ENCODE assay signal across 18 cellular contexts in genomic region chr15:74453925-74454763, GRCh38. TPM values are rescaled to one million over a fixed set of nuclear protein-coding genes. Genes with fewer than 3 reads are reported as not detected.
A peak's percentile ranks its signal among the peaks of the same experiment; 100 is the strongest.
DNase-seq lines count a peak whose midpoint lies in the region; ATAC-seq, FAIRE-seq and TF ChIP-seq lines count a peak whose summit lies in the region.
"Had no signal": no experiment of that assay in that cellular context is flagged by ENCODE, and none has a peak within 500 bp of the region (broad histone marks: within the 10 kb centered on the region; RNA-seq: fewer than 3 reads in every experiment).

No MANE protein-coding gene starts in this region.

- H3K4me3 ChIP-seq in Jurkat, Clone E6-1 (ENCODE audit: low read length) = no peak overlapping the region
- H3K4me3 ChIP-seq in astrocyte (ENCODE audit: insufficient read depth, low read depth, low read length) (no peak overlapping the region), breast epithelium (no peak overlapping the region)
- H3K4me3 ChIP-seq: cardiac muscle cell, hepatocyte, left ventricle myocardium inferior, sigmoid colon, testis had no signal

- FAIRE-seq in astrocyte (lab: Jason Lieb, UNC) = no peak

- H3K4me1 ChIP-seq in astrocyte (ENCODE audit: insufficient read depth, low read length) (peaks cover 5% of the 10 kb centered on the region), breast epithelium (no peaks in the 10 kb centered on the region)
- H3K4me1 ChIP-seq: sigmoid colon had no signal

- H3K27ac ChIP-seq in astrocyte (ENCODE audit: low read depth, low read length) = no peak overlapping the region
- H3K27ac ChIP-seq in breast epithelium = no peak overlapping the region
- H3K27ac ChIP-seq: cardiac muscle cell, hepatocyte, left ventricle myocardium inferior, sigmoid colon, testis, WERI-Rb-1 had no signal

- H3K9ac ChIP-seq in astrocyte (ENCODE audit: low read length) = no peak overlapping the region

- intact Hi-C loops in breast epithelium (cut with DNase I; ENCODE audit: low total_unique reads) (no loop called here), natural killer cell (cut with micrococcal nuclease) (no loop called here)

- H3K27ac Mint-ChIP-seq in astrocyte (ENCODE audit: unreplicated experiment) (peak overlapping the region; percentile 79), neural crest cell (ENCODE audit: unreplicated experiment) (peak overlapping the region; percentile 70), natural killer cell (no peak overlapping the region)

- H3K27me3 ChIP-seq in astrocyte (ENCODE audit: insufficient read depth, low read length) (no peaks in the 10 kb centered on the region), breast epithelium (no peaks in the 10 kb centered on the region)
- H3K27me3 ChIP-seq: cardiac muscle cell, hepatocyte, sigmoid colon, testis had no signal

- no peaks in the 10 kb centered on the region for H3K9me3 Mint-ChIP-seq in astrocyte (ENCODE audit: unreplicated experiment)
- H3K9me3 Mint-ChIP-seq in neural crest cell = no peaks in the 10 kb centered on the region
- no peaks in the 10 kb centered on the region for H3K9me3 Mint-ChIP-seq in natural killer cell

- H3K36me3 Mint-ChIP-seq in astrocyte (ENCODE audit: low read depth, unreplicated experiment) = peaks cover 29% of the 10 kb centered on the region
- H3K36me3 Mint-ChIP-seq in neural crest cell (ENCODE audit: low read depth) = peaks cover 5% of the 10 kb centered on the region
- peaks cover 17% of the 10 kb centered on the region for H3K36me3 Mint-ChIP-seq in natural killer cell

- H3K4me1 Mint-ChIP-seq in astrocyte (ENCODE audit: low read depth, unreplicated experiment) (peaks cover 24% of the 10 kb centered on the region), neural crest cell (peaks cover 42% of the 10 kb centered on the region), natural killer cell (peaks cover 0 to 7% of the 10 kb centered on the region in 2 donors)

- DNase-seq in EH (ENCODE audit: low read depth) (peak; percentile 32), astrocyte (ENCODE audit: low read depth) (peak; percentile 46), neural crest cell (ENCODE audit: low read depth, low spot score) (no peak), breast epithelium (ENCODE audit: low spot score in 2 of 2) (no peak), GDM1 (lab: John Stamatoyannopoulos, UW) (no peak), natural killer cell (no peak), anterior cingulate cortex (lab: John Stamatoyannopoulos, UW) (no peak)
- peak; percentile 47 for DNase-seq in Jurkat, Clone E6-1 (ENCODE audit: low read depth, low spot score)
- DNase-seq: erythroblast, Karpas-422, left ventricle myocardium inferior, NCI-H2029, SIG-M5, sigmoid colon, testis, WERI-Rb-1 had no signal

- H3K9me3 ChIP-seq in astrocyte (ENCODE audit: insufficient read depth, low read depth, low read length) = no peaks in the 10 kb centered on the region
- no peaks in the 10 kb centered on the region for H3K9me3 ChIP-seq in breast epithelium
- H3K9me3 ChIP-seq: left ventricle myocardium inferior, sigmoid colon, testis had no signal

- no peak overlapping the region for H3K4me3 Mint-ChIP-seq in astrocyte (ENCODE audit: unreplicated experiment)
- peak overlapping the region; percentile 15 for H3K4me3 Mint-ChIP-seq in neural crest cell
- H3K4me3 Mint-ChIP-seq in natural killer cell = no peak overlapping the region

- no peak for TF ChIP-seq POLR2A in breast epithelium (IDR thresholded peaks at IDR 0.05)

- H3K36me3 ChIP-seq in astrocyte (ENCODE audit: insufficient read depth, low read length) (peaks cover 3% of the 10 kb centered on the region), breast epithelium (peaks cover 12% of the 10 kb centered on the region)

- no peaks in the 10 kb centered on the region for H4K20me1 ChIP-seq in astrocyte (ENCODE audit: insufficient read depth, low read length)

- H3K79me2 ChIP-seq in astrocyte (ENCODE audit: insufficient read depth, low read length) = no peaks in the 10 kb centered on the region
- H3K79me2 ChIP-seq: hepatocyte had no signal

- no peak for ATAC-seq in natural killer cell

- no peak overlapping the region for H2AFZ ChIP-seq in astrocyte (ENCODE audit: low read depth, low read length)
- H2AFZ ChIP-seq: hepatocyte had no signal

- peak overlapping the region; percentile 41 for H3K4me2 ChIP-seq in astrocyte (ENCODE audit: low read length)
- H3K4me2 ChIP-seq: hepatocyte had no signal

- no peak for TF ChIP-seq CTCF in astrocyte (IDR thresholded peaks at IDR 0.05; ENCODE audit: insufficient read depth, low read depth, low read length)
- no peak for TF ChIP-seq CTCF in neural crest cell (conservative IDR thresholded peaks at IDR 0.05)
- TF ChIP-seq CTCF in breast epithelium (IDR thresholded peaks at IDR 0.05) = no peak
- no peak for TF ChIP-seq CTCF in natural killer cell (IDR thresholded peaks at IDR 0.05)

- no peaks in the 10 kb centered on the region for H3K27me3 Mint-ChIP-seq in astrocyte (ENCODE audit: low read depth, unreplicated experiment)
- no peaks in the 10 kb centered on the region for H3K27me3 Mint-ChIP-seq in neural crest cell (ENCODE audit: low read depth)
- no peaks in the 10 kb centered on the region for H3K27me3 Mint-ChIP-seq in natural killer cell (ENCODE audit: low read depth in 2 of 2)

RNA-seq across cellular contexts. Expression of gene UBL7, which starts 6.8 kb away (rescaled TPM):
- 190 TPM for polyA plus RNA-seq in Jurkat, Clone E6-1 (2012; ENCODE audit: insufficient read depth, insufficient read length)
- total RNA-seq in astrocyte (40.9 and 46.1 TPM in 2 replicates), neural crest cell (43.7 and 50.1 TPM in 2 replicates), breast epithelium (10 to 100 TPM; 39.0 to 48.9 (median 44.5) TPM), natural killer cell (10 to 100 TPM; 25.1 to 38.7 (median 29.0) TPM)

RNA-seq across cellular contexts. Expression of gene SEMA7A, which starts 20.4 kb away (rescaled TPM):
- 7.7 TPM for polyA plus RNA-seq in Jurkat, Clone E6-1 (2012; ENCODE audit: insufficient read depth, insufficient read length)
- total RNA-seq in astrocyte (26.7 and 36.3 TPM in 2 replicates), neural crest cell (12.3 and 14.4 TPM in 2 replicates), breast epithelium (1 to 10 TPM in 1 of 3 donors, under 1 TPM in 2; 0.80 to 1.3 (median 0.88) TPM), natural killer cell (10 to 100 TPM in 1 of 3 donors, 1 to 10 TPM in 2; 4.7 to 46.2 (median 9.0) TPM)

Comparison
In these comparisons a context has a peak if more than half of its experiments do, and no peak if none do; other contexts are left out.
1. DNase-seq: peak in EH (single experiment), Jurkat, Clone E6-1 (single experiment) and astrocyte (single experiment); none in neural crest cell (single experiment), breast epithelium (0 of 2), GDM1 (single experiment), natural killer cell (single experiment) and anterior cingulate cortex (0 of 58).
2. H3K27ac Mint-ChIP-seq: peak in astrocyte (single experiment) and neural crest cell (single experiment); none in natural killer cell (0 of 2).